ENCODE assay signal across 2 cellular contexts in genomic region chr12:66045506-66045905, GRCh38.
TF ChIP-seq lines count a peak whose summit lies in the region.

No MANE protein-coding gene starts in this region.

TF ChIP-seq in SK-N-SH, 30 proteins besides CTCF, POLR2A, EP300 and RAD21 (continued from another document):
- TF ChIP-seq SIN3A (IDR thresholded peaks at IDR 0.05; ENCODE audit: borderline replicate concordance, low read depth, low read length) (no peak), NFIC (IDR thresholded peaks at IDR 0.05; ENCODE audit: borderline replicate concordance) (no peak), POLR2AphosphoS5 (IDR thresholded peaks at IDR 0.05; ENCODE audit: low read depth, low read length) (no peak), EZH2phosphoT487 (IDR thresholded peaks at IDR 0.05; ENCODE audit: borderline replicate concordance, low read depth) (no peak), RCOR1 (IDR thresholded peaks at IDR 0.05; ENCODE audit: low read length) (no peak), ZBTB33 (IDR thresholded peaks at IDR 0.05; ENCODE audit: borderline replicate concordance, low read depth) (no peak), JUND (IDR thresholded peaks at IDR 0.05) (no peak), CHD2 (IDR thresholded peaks at IDR 0.05; ENCODE audit: low read length, partially characterized antibody) (no peak), MEF2A (IDR thresholded peaks at IDR 0.05; ENCODE audit: borderline replicate concordance, low read depth) (no peak), RFX5 (IDR thresholded peaks at IDR 0.05; ENCODE audit: low read length) (no peak), RXRA (IDR thresholded peaks at IDR 0.05; ENCODE audit: borderline replicate concordance, low read depth) (no peak), TCF12 (IDR thresholded peaks at IDR 0.05) (no peak)

TF ChIP-seq in SK-N-SH treated with all-trans-retinoic acid at 6 μM for 48 hours, 23 proteins besides CTCF, POLR2A, EP300 and RAD21 (continued from another document):
- no peak for TF ChIP-seq ISL1 (CRISPR knock-in tag; IDR thresholded peaks at IDR 0.05)
- no peak for TF ChIP-seq ZNF565 (CRISPR knock-in tag; conservative IDR thresholded peaks at IDR 0.05; ENCODE audit: low read depth)
- TF ChIP-seq ESRRG (CRISPR knock-in tag; IDR thresholded peaks at IDR 0.05): no peak
- no peak for TF ChIP-seq OSR1 (CRISPR knock-in tag; IDR thresholded peaks at IDR 0.05)
- no peak for TF ChIP-seq CSDC2 (CRISPR knock-in tag; IDR thresholded peaks at IDR 0.05)
- no peak for TF ChIP-seq TOX (CRISPR knock-in tag; IDR thresholded peaks at IDR 0.05; ENCODE audit: borderline replicate concordance)
- no peak for TF ChIP-seq PPARA (CRISPR knock-in tag; IDR thresholded peaks at IDR 0.05; ENCODE audit: borderline replicate concordance)
- TF ChIP-seq BACH2 (CRISPR knock-in tag; IDR thresholded peaks at IDR 0.05; ENCODE audit: borderline replicate concordance): no peak
- no peak for TF ChIP-seq POU6F1 (CRISPR knock-in tag; IDR thresholded peaks at IDR 0.05; ENCODE audit: borderline replicate concordance, low read depth)
- TF ChIP-seq TCF4 (CRISPR knock-in tag; IDR thresholded peaks at IDR 0.05; ENCODE audit: borderline replicate concordance): no peak
- no peak for TF ChIP-seq ARNTL (CRISPR knock-in tag; IDR thresholded peaks at IDR 0.05; ENCODE audit: borderline replicate concordance, low read depth)
- TF ChIP-seq ZFP30 (CRISPR knock-in tag; IDR thresholded peaks at IDR 0.05): no peak
- TF ChIP-seq GLIS3 (CRISPR knock-in tag; IDR thresholded peaks at IDR 0.05): no peak
